ENCODE assay signal across 19 cellular contexts in the genomic region with DNA sequence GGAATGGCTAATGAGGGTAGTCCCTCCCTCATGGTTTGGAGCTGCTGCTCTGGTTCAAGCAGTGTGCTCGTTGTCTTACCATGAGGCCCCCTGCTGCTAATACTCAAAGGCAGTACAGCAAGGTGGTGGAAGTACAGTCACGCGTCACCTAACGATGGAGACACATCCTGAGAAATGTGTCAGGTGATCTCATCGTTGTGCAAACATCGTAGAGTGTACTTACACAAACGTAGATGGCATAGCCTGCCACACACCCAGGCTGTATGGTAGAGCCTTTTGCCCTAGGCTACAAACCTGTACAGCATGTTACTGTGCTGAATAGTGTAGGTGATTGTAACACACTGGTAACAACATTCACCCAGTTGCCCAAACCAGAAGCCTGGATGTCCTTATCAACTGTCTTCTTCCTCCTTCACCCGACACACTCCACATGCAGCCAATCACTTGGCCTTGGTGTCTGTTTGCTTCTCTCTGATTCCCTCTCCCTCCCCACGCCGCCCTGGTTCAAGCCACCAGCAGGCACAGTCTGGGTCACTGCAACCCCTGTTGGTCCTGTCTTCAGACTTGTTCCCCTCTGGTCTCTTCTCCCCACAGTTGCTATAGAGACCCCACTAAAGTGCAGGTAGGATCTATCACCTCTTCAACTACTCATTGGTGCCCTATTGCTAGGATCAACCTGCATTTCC. TPM values are rescaled to one million over a fixed set of nuclear protein-coding genes. Genes with fewer than 3 reads are reported as not detected.
DNase-seq lines count a peak whose midpoint lies in the region; ATAC-seq and TF ChIP-seq lines count a peak whose summit lies in the region.
"Had no signal": no experiment of that assay in that cellular context is flagged by ENCODE, and none has a peak within 500 bp of the region (broad histone marks: within the 10 kb centered on the region; RNA-seq: fewer than 3 reads in every experiment).

No MANE protein-coding gene starts in this region.

- TF ChIP-seq POLR2A in esophagus muscularis mucosa (IDR thresholded peaks at IDR 0.05; ENCODE audit: low read depth) = no peak

- no peaks in the 10 kb centered on the region for H3K36me3 ChIP-seq in esophagus muscularis mucosa

- intact Hi-C loops in left colon (cut with DNase I, micrococcal nuclease) (no loop called here), esophagus muscularis mucosa (cut with DNase I) (loop anchor here (10.0 kb wide), 1 partner anchor 87 kb away; no protein-coding TSS in a partner anchor)

- no peak overlapping the region for H3K27ac Mint-ChIP-seq in mesothelial cell of epicardium

- no peak for TF ChIP-seq EP300 in esophagus muscularis mucosa (IDR thresholded peaks at IDR 0.05)

- DNase-seq in DMS153 (lab: John Stamatoyannopoulos, UW) (peak; percentile 91), NCI-H146 (lab: John Stamatoyannopoulos, UW) (peak; percentile 88), NCI-H748 treated with DMSO at 0.1 percent for 48 hours (lab: John Stamatoyannopoulos, UW) (peak; percentile 21), left colon (peak in 1 of 2 donors; percentile 24), esophagus muscularis mucosa (ENCODE audit: extremely low spot score) (no peak), NOMO-1 (lab: John Stamatoyannopoulos, UW; ENCODE audit: unreplicated experiment in 2 of 2) (no peak), ecto neural progenitor cell (ENCODE audit: low spot score) (no peak), mesothelial cell of epicardium (ENCODE audit: low spot score in 2 of 2, unreplicated experiment in 2 of 2) (no peak)
- DNase-seq: activated CD4-positive, alpha-beta T cell treated with anti-CD3 and anti-CD28 coated beads for 1 hour; foreskin fibroblast; kidney; mesenchymal stem cell; NCI-H1092; NCI-H524; T-helper 9 cell had no signal

- no peaks in the 10 kb centered on the region for H3K4me1 Mint-ChIP-seq in mesothelial cell of epicardium
- H3K4me1 Mint-ChIP-seq: neural crest cell had no signal

- H3K36me3 Mint-ChIP-seq in mesothelial cell of epicardium = no peaks in the 10 kb centered on the region

- no peaks in the 10 kb centered on the region for H3K9me3 Mint-ChIP-seq in mesothelial cell of epicardium
- H3K9me3 Mint-ChIP-seq: neural crest cell had no signal

- H3K4me3 ChIP-seq in esophagus muscularis mucosa = no peak overlapping the region
- H3K4me3 ChIP-seq: PC-9 had no signal

- peaks cover 99% of the 10 kb centered on the region for H3K27me3 Mint-ChIP-seq in mesothelial cell of epicardium (ENCODE audit: low read depth)

- H3K27ac ChIP-seq in esophagus muscularis mucosa (replicated peaks in 1 of 4) = no peak overlapping the region
- H3K27ac ChIP-seq: KMS-11, PC-9 had no signal

- TF ChIP-seq CTCF in esophagus muscularis mucosa (IDR thresholded peaks at IDR 0.05) (no peak), mesothelial cell of epicardium (IDR thresholded peaks at IDR 0.05; ENCODE audit: unreplicated experiment) (no peak)

- H3K9me3 ChIP-seq in esophagus muscularis mucosa = no peaks in the 10 kb centered on the region

- peaks cover 7 to 12% (median 10%) of the 10 kb centered on the region in 4 donors for H3K4me1 ChIP-seq in esophagus muscularis mucosa

- H3K27me3 ChIP-seq in esophagus muscularis mucosa = peaks cover 3 to 91% (median 18%) of the 10 kb centered on the region in 4 donors

- ATAC-seq in left colon = peak; percentile 89

- 64% methylated on average over 5 of the region's 10 CpGs for WGBS in esophagus muscularis mucosa

- H3K4me3 Mint-ChIP-seq in mesothelial cell of epicardium = no peak overlapping the region
- H3K4me3 Mint-ChIP-seq: neural crest cell had no signal

RNA-seq across cellular contexts. Expression of gene KCNA2, which starts 6.0 kb away (rescaled TPM):
- total RNA-seq in left colon (1 to 10 TPM in 1 of 2 donors, under 1 TPM in 1; 0.27 to 1.0 TPM), esophagus muscularis mucosa (1 to 10 TPM; 1.7 to 4.3 (median 2.7) TPM), mesothelial cell of epicardium (0.58 to 1.1 TPM (median 0.63 TPM) in 3 replicates)
- total RNA-seq: PC-9, renal cortical epithelial cell had no signal

Comparison
In these comparisons a context has a peak if more than half of its experiments do, and no peak if none do; other contexts are left out.
1. DNase-seq: peak in DMS153 (single experiment), NCI-H146 (single experiment) and NCI-H748 treated with DMSO at 0.1 percent for 48 hours (single experiment); none in esophagus muscularis mucosa (single experiment), NOMO-1 (0 of 2), ecto neural progenitor cell (single experiment) and mesothelial cell of epicardium (0 of 2).